22 cellular contexts compared by ENCODE assay signal in the genomic region with DNA sequence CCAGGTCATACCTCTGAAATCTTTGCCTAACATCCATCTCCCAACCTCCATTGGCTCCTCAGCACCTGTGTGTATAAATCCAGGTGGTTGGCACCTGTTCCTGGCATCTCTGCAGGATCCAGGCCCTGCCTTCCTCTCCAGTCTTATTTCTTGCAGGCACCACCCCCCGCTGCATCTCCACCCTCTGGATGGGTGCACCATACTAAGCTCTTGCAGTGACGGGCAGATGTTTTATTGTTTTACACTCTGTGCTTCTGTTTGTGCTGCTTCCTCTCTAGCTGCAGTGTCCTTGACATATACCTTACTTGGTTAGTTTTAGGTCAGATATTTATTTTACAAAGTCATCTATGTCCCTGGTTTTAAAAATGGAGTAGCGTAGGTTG.
DNase-seq lines count a peak whose midpoint lies in the region; ATAC-seq, FAIRE-seq and TF ChIP-seq lines count a peak whose summit lies in the region.
"Had no signal": no experiment of that assay in that cellular context is flagged by ENCODE, and none has a peak within 500 bp of the region (broad histone marks: within the 10 kb centered on the region; RNA-seq: fewer than 3 reads in every experiment).

No MANE protein-coding gene starts in this region.

- BruUV-seq in MCF 10A (replicated peaks; lab: Mats Ljungman, UMichigan) (no TSS peak), mammary epithelial cell (replicated peaks; lab: Mats Ljungman, UMichigan) (no TSS peak)

- dilution Hi-C loops in mammary epithelial cell (cut with HindIII; ENCODE audit: low sequenced_read_pairs): no loop called here

- H3K4me1 ChIP-seq in mammary epithelial cell (ENCODE audit: insufficient read depth, low read length): peaks cover 15% of the 10 kb centered on the region
- no peaks in the 10 kb centered on the region for H3K4me1 ChIP-seq in colonic mucosa
- H3K4me1 ChIP-seq in mucosa of descending colon (ENCODE audit: low read depth): peaks cover 7% of the 10 kb centered on the region

- no peak for DNase-seq in MCF 10A (ENCODE audit: unreplicated experiment)
- no peak for DNase-seq in mammary epithelial cell
- DNase-seq in colonic mucosa: peak; percentile 32
- peak in 2 of 3 donors; percentile 36 to 42 for DNase-seq in mucosa of descending colon
- no peak for DNase-seq in stimulated activated CD4-positive, alpha-beta T cell treated with anti-CD3 and anti-CD28 coated beads, Interleukin-2, amount 100 ng/mL, for 48 hours
- DNase-seq in D721Med (ENCODE audit: insufficient read length, low spot score): no peak
- no peak for DNase-seq in NCI-H1436 treated with DMSO at 0.1 percent for 48 hours (lab: John Stamatoyannopoulos, UW)
- DNase-seq in EL: no peak
- DNase-seq: CD8-positive, alpha-beta memory T cell; DMS79; Kasumi-1; MG63; NCI-H1436; NCI-H2029 treated with DMSO at 0.1 percent for 48 hours; NCI-H2171 treated with DMSO at 0.1 percent for 48 hours; NCI-H446 treated with DMSO at 0.1 percent for 48 hours; NCI-H774 had no signal

- H3K27ac ChIP-seq in mammary epithelial cell (ENCODE audit: insufficient read depth, low read depth, low read length) (no peak overlapping the region), colonic mucosa (no peak overlapping the region)
- H3K27ac ChIP-seq: C4-2B had no signal

- H3K9ac ChIP-seq in mammary epithelial cell (ENCODE audit: insufficient read depth, low read length) (no peak overlapping the region), colonic mucosa (ENCODE audit: low read depth in 2 of 2, low read length in 2 of 2) (no peak overlapping the region)

- no peaks in the 10 kb centered on the region for H3K9me3 Mint-ChIP-seq in MCF 10A (ENCODE audit: unreplicated experiment)

- no peak overlapping the region for H2AFZ ChIP-seq in mammary epithelial cell (ENCODE audit: low read depth, low read length)

- H3K36me3 ChIP-seq in mammary epithelial cell (ENCODE audit: insufficient read depth, low read length) (no peaks in the 10 kb centered on the region), colonic mucosa (no peaks in the 10 kb centered on the region), mucosa of descending colon (ENCODE audit: low read depth) (no peaks in the 10 kb centered on the region)
- H3K36me3 ChIP-seq: Peyer's patch had no signal

- CTCF ChIA-PET in MCF 10A (lab: Yijun Ruan, JAX) (interaction anchor here (0.8 kb wide), 1 partner anchor 20 kb away, joined by 5 read pairs; no protein-coding TSS in a partner anchor), mammary epithelial cell (lab: Charles Lee; ENCODE audit: low non-redundant PET) (no interaction called here)

- POLR2A ChIA-PET in MCF 10A (lab: Yijun Ruan, JAX): no interaction called here

- peaks cover 52% of the 10 kb centered on the region for H3K79me2 ChIP-seq in mammary epithelial cell (ENCODE audit: insufficient read depth, low read length)

- intact Hi-C loops in MCF 10A (cut with micrococcal nuclease): no loop called here
- intact Hi-C loops in mammary epithelial cell (cut with micrococcal nuclease): no loop called here
- intact Hi-C loops in colonic mucosa (cut with DNase I): no loop called here
- intact Hi-C loops in mucosa of descending colon (cut with DNase I, micrococcal nuclease): no loop called here

- no peaks in the 10 kb centered on the region for H4K20me1 ChIP-seq in mammary epithelial cell (ENCODE audit: insufficient read depth, low read length)

- in situ Hi-C loops in mammary epithelial cell (cut with MboI; ENCODE audit: low sequenced_read_pairs in 2 of 2): no loop called here

- H3K27me3 ChIP-seq in mammary epithelial cell (ENCODE audit: insufficient read depth, low read length) (no peaks in the 10 kb centered on the region), colonic mucosa (no peaks in the 10 kb centered on the region)
- H3K27me3 ChIP-seq: MG63, Peyer's patch had no signal

- peaks cover 5% of the 10 kb centered on the region for H3K36me3 Mint-ChIP-seq in MCF 10A (ENCODE audit: insufficient read depth, unreplicated experiment)

- H3K4me3 ChIP-seq in mammary epithelial cell (replicated peaks in 1 of 3; ENCODE audit: insufficient read depth in 1 of 3, low read depth in 2 of 3, low read length in 3 of 3) (no peak overlapping the region), colonic mucosa (no peak overlapping the region), mucosa of descending colon (no peak overlapping the region)
- H3K4me3 ChIP-seq: MG63 had no signal

- H3K27me3 Mint-ChIP-seq in MCF 10A (ENCODE audit: insufficient read depth, unreplicated experiment): no peaks in the 10 kb centered on the region
- H3K27me3 Mint-ChIP-seq: CD8-positive, alpha-beta memory T cell had no signal

- WGBS in mammary epithelial cell (ENCODE audit: low coverage, missing lambda C conversion rate): 96% methylated on average over 3 of the region's 3 CpGs

- TF ChIP-seq CTCF in MCF 10A (IDR thresholded peaks at IDR 0.05; ENCODE audit: unreplicated experiment) (no peak), mammary epithelial cell (conservative IDR thresholded peaks at IDR 0.05 in 1 of 2, IDR thresholded peaks at IDR 0.05 in 1 of 2; ENCODE audit: extremely low read depth in 1 of 2, insufficient read depth in 1 of 2, low read depth in 1 of 2, low read length in 2 of 2) (no peak), colonic mucosa (IDR thresholded peaks at IDR 0.05) (no peak), mucosa of descending colon (IDR thresholded peaks at IDR 0.05) (no peak), D721Med (IDR thresholded peaks at IDR 0.05; ENCODE audit: insufficient read depth, missing control alignments) (no peak)

- H3K4me2 ChIP-seq in mammary epithelial cell (ENCODE audit: insufficient read depth, low read depth, low read length): no peak overlapping the region

- peak overlapping the region; percentile 46 for H3K27ac Mint-ChIP-seq in MCF 10A (ENCODE audit: low read depth, unreplicated experiment)

- no peak overlapping the region for H3K4me3 Mint-ChIP-seq in MCF 10A (ENCODE audit: unreplicated experiment)
- H3K4me3 Mint-ChIP-seq: CD8-positive, alpha-beta memory T cell had no signal

- FAIRE-seq in D721Med (lab: Jason Lieb, UNC): no peak
- FAIRE-seq: A204.1, H54 had no signal

- peaks cover 11% of the 10 kb centered on the region for H3K4me1 Mint-ChIP-seq in MCF 10A (ENCODE audit: insufficient read depth, unreplicated experiment)

- H3K9me3 ChIP-seq in mammary epithelial cell (replicated peaks; ENCODE audit: insufficient read depth, low read length) (no peaks in the 10 kb centered on the region), colonic mucosa (no peaks in the 10 kb centered on the region), mucosa of descending colon (no peaks in the 10 kb centered on the region)
- H3K9me3 ChIP-seq: Peyer's patch had no signal

- peak; percentile 71 for ATAC-seq in mucosa of descending colon
- ATAC-seq: SK-N-SH treated with all-trans-retinoic acid at 6 μM for 48 hours had no signal

Comparison
In these comparisons a context has a peak if more than half of its experiments do, and no peak if none do; other contexts are left out.
1. DNase-seq: peak in colonic mucosa (single experiment) and mucosa of descending colon (2 of 3); none in MCF 10A (single experiment), mammary epithelial cell (single experiment), stimulated activated CD4-positive, alpha-beta T cell treated with anti-CD3 and anti-CD28 coated beads, Interleukin-2, amount 100 ng/mL, for 48 hours (0 of 2), D721Med (single experiment), NCI-H1436 treated with DMSO at 0.1 percent for 48 hours (single experiment) and EL (single experiment).